ENCODE assay signal across 1 cellular context in the genomic region with DNA sequence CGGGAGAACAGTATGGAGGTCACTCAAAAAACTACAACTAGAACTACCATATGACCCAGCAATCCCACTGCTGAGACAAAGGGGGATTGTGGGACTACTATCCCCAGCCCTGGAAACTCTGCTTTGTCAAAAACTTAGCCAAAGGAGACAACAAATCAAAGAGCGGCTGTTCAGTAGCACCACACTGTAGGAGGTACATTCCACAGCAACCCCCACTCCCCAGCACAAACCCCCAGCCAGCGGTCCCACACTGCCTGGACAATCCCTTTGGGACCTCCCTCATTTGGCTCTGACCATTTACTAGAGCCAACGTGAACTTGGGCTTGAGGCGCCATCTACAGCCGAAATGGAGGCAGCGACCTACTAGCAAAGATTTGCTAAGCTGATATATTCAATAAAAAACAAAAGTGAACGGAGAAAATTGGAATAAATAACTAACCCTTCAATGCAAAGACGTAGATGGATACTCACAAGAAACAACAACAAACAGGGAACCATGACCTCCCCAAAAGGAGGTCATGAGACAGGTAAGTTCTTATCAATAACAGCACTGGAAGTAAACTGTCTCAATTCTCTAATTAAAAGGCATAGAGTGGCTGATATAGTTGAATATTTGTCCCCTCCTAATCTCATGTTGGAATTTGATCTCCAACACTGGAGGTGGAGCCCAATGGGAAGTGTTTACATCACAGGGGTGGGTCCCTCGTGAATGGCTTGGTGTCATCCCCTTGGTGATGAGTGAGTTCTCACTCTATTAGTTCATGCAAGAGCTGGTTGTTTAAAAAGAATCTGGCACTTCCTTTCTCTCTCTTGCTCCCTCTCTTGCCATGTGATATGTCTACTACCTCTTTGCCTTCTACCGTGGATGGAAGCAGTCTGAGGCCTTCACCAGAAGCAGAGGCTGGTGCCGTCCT.
TF ChIP-seq lines count a peak whose summit lies in the region.

No MANE protein-coding gene starts in this region.

TF ChIP-seq in K562, 482 proteins besides CTCF, POLR2A, EP300 and RAD21 (continued from another document):
- no peak for TF ChIP-seq TAF15 (IDR thresholded peaks at IDR 0.05; ENCODE audit: low read depth, low read length)
- TF ChIP-seq SMAD3 (CRISPR knock-in tag; conservative IDR thresholded peaks at IDR 0.05): no peak
- no peak for TF ChIP-seq ZNF76 (CRISPR knock-in tag; IDR thresholded peaks at IDR 0.05; ENCODE audit: borderline replicate concordance)
- peak; percentile 31; the same call in 1 of the 2 replicates for TF ChIP-seq CREM (IDR thresholded peaks at IDR 0.05; ENCODE audit: low read depth)
- TF ChIP-seq RBBP5 (IDR thresholded peaks at IDR 0.05; ENCODE audit: borderline replicate concordance, insufficient read depth, low read length, poor library complexity, severe bottlenecking): no peak
- TF ChIP-seq ESRRA (IDR thresholded peaks at IDR 0.05; ENCODE audit: borderline replicate concordance, low read depth): no peak
- TF ChIP-seq SMAD4 (CRISPR knock-in tag; conservative IDR thresholded peaks at IDR 0.05): no peak
- no peak for TF ChIP-seq FOXA1 (IDR thresholded peaks at IDR 0.05; ENCODE audit: borderline replicate concordance)
- no peak for TF ChIP-seq SMARCC2 (IDR thresholded peaks at IDR 0.05; ENCODE audit: low read depth)
- TF ChIP-seq STAG1 (CRISPR knock-in tag; IDR thresholded peaks at IDR 0.05; ENCODE audit: borderline replicate concordance): peak; percentile 47; the same call in 1 of the 2 replicates
- TF ChIP-seq, protein P1, sequence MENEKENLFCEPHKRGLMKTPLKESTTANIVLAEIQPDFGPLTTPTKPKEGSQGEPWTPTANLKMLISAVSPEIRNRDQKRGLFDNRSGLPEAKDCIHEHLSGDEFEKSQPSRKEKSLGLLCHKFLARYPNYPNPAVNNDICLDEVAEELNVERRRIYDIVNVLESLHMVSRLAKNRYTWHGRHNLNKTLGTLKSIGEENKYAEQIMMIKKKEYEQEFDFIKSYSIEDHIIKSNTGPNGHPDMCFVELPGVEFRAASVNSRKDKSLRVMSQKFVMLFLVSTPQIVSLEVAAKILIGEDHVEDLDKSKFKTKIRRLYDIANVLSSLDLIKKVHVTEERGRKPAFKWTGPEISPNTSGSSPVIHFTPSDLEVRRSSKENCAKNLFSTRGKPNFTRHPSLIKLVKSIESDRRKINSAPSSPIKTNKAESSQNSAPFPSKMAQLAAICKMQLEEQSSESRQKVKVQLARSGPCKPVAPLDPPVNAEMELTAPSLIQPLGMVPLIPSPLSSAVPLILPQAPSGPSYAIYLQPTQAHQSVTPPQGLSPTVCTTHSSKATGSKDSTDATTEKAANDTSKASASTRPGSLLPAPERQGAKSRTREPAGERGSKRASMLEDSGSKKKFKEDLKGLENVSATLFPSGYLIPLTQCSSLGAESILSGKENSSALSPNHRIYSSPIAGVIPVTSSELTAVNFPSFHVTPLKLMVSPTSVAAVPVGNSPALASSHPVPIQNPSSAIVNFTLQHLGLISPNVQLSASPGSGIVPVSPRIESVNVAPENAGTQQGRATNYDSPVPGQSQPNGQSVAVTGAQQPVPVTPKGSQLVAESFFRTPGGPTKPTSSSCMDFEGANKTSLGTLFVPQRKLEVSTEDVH (IDR thresholded peaks at IDR 0.05; ENCODE audit: low read depth, partially characterized antibody): no peak
- no peak for TF ChIP-seq ZSCAN29 (IDR thresholded peaks at IDR 0.05)
- TF ChIP-seq, protein P2, sequence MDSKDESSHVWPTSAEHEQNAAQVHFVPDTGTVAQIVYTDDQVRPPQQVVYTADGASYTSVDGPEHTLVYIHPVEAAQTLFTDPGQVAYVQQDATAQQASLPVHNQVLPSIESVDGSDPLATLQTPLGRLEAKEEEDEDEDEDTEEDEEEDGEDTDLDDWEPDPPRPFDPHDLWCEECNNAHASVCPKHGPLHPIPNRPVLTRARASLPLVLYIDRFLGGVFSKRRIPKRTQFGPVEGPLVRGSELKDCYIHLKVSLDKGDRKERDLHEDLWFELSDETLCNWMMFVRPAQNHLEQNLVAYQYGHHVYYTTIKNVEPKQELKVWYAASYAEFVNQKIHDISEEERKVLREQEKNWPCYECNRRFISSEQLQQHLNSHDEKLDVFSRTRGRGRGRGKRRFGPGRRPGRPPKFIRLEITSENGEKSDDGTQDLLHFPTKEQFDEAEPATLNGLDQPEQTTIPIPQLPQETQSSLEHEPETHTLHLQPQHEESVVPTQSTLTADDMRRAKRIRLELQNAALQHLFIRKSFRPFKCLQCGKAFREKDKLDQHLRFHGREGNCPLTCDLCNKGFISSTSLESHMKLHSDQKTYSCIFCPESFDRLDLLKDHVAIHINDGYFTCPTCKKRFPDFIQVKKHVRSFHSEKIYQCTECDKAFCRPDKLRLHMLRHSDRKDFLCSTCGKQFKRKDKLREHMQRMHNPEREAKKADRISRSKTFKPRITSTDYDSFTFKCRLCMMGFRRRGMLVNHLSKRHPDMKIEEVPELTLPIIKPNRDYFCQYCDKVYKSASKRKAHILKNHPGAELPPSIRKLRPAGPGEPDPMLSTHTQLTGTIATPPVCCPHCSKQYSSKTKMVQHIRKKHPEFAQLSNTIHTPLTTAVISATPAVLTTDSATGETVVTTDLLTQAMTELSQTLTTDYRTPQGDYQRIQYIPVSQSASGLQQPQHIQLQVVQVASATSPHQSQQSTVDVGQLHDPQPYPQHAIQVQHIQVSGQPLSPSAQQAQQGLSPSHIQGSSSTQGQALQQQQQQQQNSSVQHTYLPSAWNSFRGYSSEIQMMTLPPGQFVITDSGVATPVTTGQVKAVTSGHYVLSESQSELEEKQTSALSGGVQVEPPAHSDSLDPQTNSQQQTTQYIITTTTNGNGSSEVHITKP (IDR thresholded peaks at IDR 0.05; ENCODE audit: partially characterized antibody): peak; percentile 93
- TF ChIP-seq SAFB2 (IDR thresholded peaks at IDR 0.05; ENCODE audit: borderline replicate concordance, low read depth, low read length, severe bottlenecking): no peak
- no peak for TF ChIP-seq ZNF134 (CRISPR knock-in tag; conservative IDR thresholded peaks at IDR 0.05)
- 0 out of 2 replicates have a peak, but pooled peaks have one; percentile 23 for TF ChIP-seq DMBX1 (CRISPR knock-in tag; IDR thresholded peaks at IDR 0.05; ENCODE audit: borderline replicate concordance)
- TF ChIP-seq ZNF253 (CRISPR knock-in tag; conservative IDR thresholded peaks at IDR 0.05): no peak
- TF ChIP-seq ZNF717 (CRISPR knock-in tag; IDR thresholded peaks at IDR 0.05): no peak
- TF ChIP-seq, protein P3, sequence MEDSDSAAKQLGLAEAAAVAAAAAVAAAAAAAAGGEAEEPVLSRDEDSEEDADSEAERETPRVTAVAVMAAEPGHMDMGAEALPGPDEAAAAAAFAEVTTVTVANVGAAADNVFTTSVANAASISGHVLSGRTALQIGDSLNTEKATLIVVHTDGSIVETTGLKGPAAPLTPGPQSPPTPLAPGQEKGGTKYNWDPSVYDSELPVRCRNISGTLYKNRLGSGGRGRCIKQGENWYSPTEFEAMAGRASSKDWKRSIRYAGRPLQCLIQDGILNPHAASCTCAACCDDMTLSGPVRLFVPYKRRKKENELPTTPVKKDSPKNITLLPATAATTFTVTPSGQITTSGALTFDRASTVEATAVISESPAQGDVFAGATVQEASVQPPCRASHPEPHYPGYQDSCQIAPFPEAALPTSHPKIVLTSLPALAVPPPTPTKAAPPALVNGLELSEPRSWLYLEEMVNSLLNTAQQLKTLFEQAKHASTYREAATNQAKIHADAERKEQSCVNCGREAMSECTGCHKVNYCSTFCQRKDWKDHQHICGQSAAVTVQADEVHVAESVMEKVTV (CRISPR knock-in tag; IDR thresholded peaks at IDR 0.05): peak; percentile 61
- no peak for TF ChIP-seq ZNF766 (CRISPR knock-in tag; conservative IDR thresholded peaks at IDR 0.05)
- no peak for TF ChIP-seq PTBP1 (IDR thresholded peaks at IDR 0.05; ENCODE audit: low read depth, low read length)
- TF ChIP-seq, protein P4, sequence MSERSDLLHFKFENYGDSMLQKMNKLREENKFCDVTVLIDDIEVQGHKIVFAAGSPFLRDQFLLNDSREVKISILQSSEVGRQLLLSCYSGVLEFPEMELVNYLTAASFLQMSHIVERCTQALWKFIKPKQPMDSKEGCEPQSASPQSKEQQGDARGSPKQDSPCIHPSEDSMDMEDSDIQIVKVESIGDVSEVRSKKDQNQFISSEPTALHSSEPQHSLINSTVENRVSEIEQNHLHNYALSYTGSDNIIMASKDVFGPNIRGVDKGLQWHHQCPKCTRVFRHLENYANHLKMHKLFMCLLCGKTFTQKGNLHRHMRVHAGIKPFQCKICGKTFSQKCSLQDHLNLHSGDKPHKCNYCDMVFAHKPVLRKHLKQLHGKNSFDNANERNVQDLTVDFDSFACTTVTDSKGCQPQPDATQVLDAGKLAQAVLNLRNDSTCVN (CRISPR knock-in tag; IDR thresholded peaks at IDR 0.05): no peak
- TF ChIP-seq, protein P5, sequence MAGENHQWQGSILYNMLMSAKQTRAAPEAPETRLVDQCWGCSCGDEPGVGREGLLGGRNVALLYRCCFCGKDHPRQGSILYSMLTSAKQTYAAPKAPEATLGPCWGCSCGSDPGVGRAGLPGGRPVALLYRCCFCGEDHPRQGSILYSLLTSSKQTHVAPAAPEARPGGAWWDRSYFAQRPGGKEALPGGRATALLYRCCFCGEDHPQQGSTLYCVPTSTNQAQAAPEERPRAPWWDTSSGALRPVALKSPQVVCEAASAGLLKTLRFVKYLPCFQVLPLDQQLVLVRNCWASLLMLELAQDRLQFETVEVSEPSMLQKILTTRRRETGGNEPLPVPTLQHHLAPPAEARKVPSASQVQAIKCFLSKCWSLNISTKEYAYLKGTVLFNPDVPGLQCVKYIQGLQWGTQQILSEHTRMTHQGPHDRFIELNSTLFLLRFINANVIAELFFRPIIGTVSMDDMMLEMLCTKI (IDR thresholded peaks at IDR 0.05; ENCODE audit: partially characterized antibody): no peak
- no peak for TF ChIP-seq NCOR1 (IDR thresholded peaks at IDR 0.05)
- TF ChIP-seq JUND (IDR thresholded peaks at IDR 0.05; ENCODE audit: borderline replicate concordance, low read depth, low read length): 0 out of 2 replicates have a peak, but pooled peaks have one; percentile 12
- no peak for TF ChIP-seq JUND (tag; IDR thresholded peaks at IDR 0.05; ENCODE audit: borderline replicate concordance, low read depth, low read length)
- no peak for TF ChIP-seq ZNF143 (CRISPR knock-in tag; IDR thresholded peaks at IDR 0.05)
- peak; percentile 46 for TF ChIP-seq ATF7 (IDR thresholded peaks at IDR 0.05)
- no peak for TF ChIP-seq STAT5B (CRISPR knock-in tag; IDR thresholded peaks at IDR 0.05)
- peak; percentile 77 for TF ChIP-seq SMC3 (conservative IDR thresholded peaks at IDR 0.05; ENCODE audit: insufficient read depth, low read depth, low read length)
- TF ChIP-seq, protein P6, sequence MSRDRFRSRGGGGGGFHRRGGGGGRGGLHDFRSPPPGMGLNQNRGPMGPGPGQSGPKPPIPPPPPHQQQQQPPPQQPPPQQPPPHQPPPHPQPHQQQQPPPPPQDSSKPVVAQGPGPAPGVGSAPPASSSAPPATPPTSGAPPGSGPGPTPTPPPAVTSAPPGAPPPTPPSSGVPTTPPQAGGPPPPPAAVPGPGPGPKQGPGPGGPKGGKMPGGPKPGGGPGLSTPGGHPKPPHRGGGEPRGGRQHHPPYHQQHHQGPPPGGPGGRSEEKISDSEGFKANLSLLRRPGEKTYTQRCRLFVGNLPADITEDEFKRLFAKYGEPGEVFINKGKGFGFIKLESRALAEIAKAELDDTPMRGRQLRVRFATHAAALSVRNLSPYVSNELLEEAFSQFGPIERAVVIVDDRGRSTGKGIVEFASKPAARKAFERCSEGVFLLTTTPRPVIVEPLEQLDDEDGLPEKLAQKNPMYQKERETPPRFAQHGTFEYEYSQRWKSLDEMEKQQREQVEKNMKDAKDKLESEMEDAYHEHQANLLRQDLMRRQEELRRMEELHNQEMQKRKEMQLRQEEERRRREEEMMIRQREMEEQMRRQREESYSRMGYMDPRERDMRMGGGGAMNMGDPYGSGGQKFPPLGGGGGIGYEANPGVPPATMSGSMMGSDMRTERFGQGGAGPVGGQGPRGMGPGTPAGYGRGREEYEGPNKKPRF (IDR thresholded peaks at IDR 0.05; ENCODE audit: low read depth, low read length): no peak
- TF ChIP-seq SREBF2 (CRISPR knock-in tag; IDR thresholded peaks at IDR 0.05): no peak
- no peak for TF ChIP-seq RBM14 (IDR thresholded peaks at IDR 0.05; ENCODE audit: borderline replicate concordance, insufficient read depth, low read depth, low read length)
